ENCODE assay signal across 8 cellular contexts in the genomic region with DNA sequence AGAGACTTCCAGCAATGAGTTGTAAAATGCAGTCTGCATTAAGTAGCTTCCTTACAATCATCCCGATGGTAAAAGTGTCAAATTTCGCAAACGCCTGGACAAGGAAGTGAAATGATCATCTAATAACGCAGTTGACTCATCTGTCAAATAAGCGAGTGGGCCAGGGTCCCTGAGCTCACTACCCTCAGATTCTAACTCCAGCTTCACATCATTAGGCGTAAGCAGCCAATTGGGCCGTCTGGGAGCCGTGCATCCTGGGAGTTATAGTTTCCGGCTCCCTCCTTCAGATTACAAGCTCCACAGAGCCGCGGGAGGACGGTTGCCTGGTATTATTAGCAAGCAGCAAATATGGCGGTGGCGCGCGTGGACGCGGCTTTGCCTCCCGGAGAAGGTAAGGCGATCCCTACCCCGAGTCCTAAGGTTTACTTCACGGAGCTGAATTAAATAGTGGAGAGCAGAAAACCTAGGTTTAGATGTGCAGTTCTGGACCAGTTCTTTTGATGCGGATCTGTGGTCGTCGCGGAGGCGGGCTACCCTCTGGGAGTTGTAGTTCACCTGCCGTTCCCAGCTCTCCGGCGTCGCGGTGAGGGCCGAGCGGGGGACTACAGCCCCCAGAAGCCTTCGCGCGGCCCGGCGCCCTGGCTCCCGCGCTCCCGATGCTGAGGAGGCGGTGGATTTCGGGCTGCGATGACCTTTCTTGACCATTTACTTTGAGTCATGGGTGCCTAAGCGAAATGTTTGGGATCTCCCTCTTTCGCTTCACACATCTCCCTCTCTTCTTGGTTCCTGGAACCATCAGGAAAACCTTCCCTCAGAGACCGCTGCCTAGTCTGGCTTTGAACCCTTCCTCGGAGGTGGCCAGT. TPM values are rescaled to one million over a fixed set of nuclear protein-coding genes. Genes with fewer than 3 reads are reported as not detected.
DNase-seq lines count a peak whose midpoint lies in the region; ATAC-seq, FAIRE-seq and TF ChIP-seq lines count a peak whose summit lies in the region.

Gene CEP97, plus strand, starts transcription at position 286 of the 863 bp plus-strand sequence. Its CDS starts 63 bp downstream, at position 349.

- H3K27ac Mint-ChIP-seq in T-helper 2 cell treated with Interferon-gamma antibody and Interleukin-4, amounts not matched to agents 5 μg/mL and 100 μg/mL, for 36 hours, result peak within 1 kb of the TSS; percentile 94
- peak within 1 kb of the TSS; percentile 90 for H3K27ac Mint-ChIP-seq in astrocyte (ENCODE audit: unreplicated experiment)

- under 1% methylated on average over 49 of the region's 49 CpGs for WGBS in hepatocyte (ENCODE audit: low lambda C conversion rate, missing lambda C conversion rate)

- peaks cover 35% of the 10 kb centered on the region for H3K4me1 Mint-ChIP-seq in T-helper 2 cell treated with Interferon-gamma antibody and Interleukin-4, amounts not matched to agents 5 μg/mL and 100 μg/mL, for 36 hours (ENCODE audit: low read depth)
- H3K4me1 Mint-ChIP-seq in astrocyte (ENCODE audit: low read depth, unreplicated experiment), result peaks cover 1% of the 10 kb centered on the region

- no peaks in the 10 kb centered on the region for H3K27me3 ChIP-seq in astrocyte (ENCODE audit: insufficient read depth, low read length)
- H3K27me3 ChIP-seq in hepatocyte, result no peaks in the 10 kb centered on the region

- no peaks in the 10 kb centered on the region for H4K20me1 ChIP-seq in astrocyte (ENCODE audit: insufficient read depth, low read length)
- no peaks in the 10 kb centered on the region for H4K20me1 ChIP-seq in hepatocyte (ENCODE audit: insufficient read depth, poor library complexity, severe bottlenecking)

- peak; percentile 37 for FAIRE-seq in astrocyte (lab: Jason Lieb, UNC)

- H3K36me3 Mint-ChIP-seq in T-helper 2 cell treated with Interferon-gamma antibody and Interleukin-4, amounts not matched to agents 5 μg/mL and 100 μg/mL, for 36 hours (ENCODE audit: low read depth), result peaks cover 18% of the 10 kb centered on the region
- H3K36me3 Mint-ChIP-seq in astrocyte (ENCODE audit: low read depth, unreplicated experiment), result peaks cover 2% of the 10 kb centered on the region

- H3K27me3 Mint-ChIP-seq in T-helper 2 cell treated with Interferon-gamma antibody and Interleukin-4, amounts not matched to agents 5 μg/mL and 100 μg/mL, for 36 hours (ENCODE audit: low read depth), result no peaks in the 10 kb centered on the region
- no peaks in the 10 kb centered on the region for H3K27me3 Mint-ChIP-seq in astrocyte (ENCODE audit: low read depth, unreplicated experiment)

- peak within 1 kb of the TSS; percentile 88 for H3K9ac ChIP-seq in astrocyte (ENCODE audit: low read length)

- DNase-seq in NCI-H1930 (lab: John Stamatoyannopoulos, UW) (peak; percentile 89 to 93), astrocyte (ENCODE audit: low read depth) (peak; percentile 92), hepatocyte (ENCODE audit: low spot score) (peak; percentile 94), renal cortical epithelial cell (ENCODE audit: low read depth) (peak; percentile 90), cortex of kidney (lab: John Stamatoyannopoulos, UW) (no peak)
- DNase-seq in T-helper 2 cell treated with Interferon-gamma antibody and Interleukin-4, amounts not matched to agents 5 μg/mL and 100 μg/mL, for 36 hours (ENCODE audit: low spot score), result peak; percentile 90

- H3K9me3 Mint-ChIP-seq in T-helper 2 cell treated with Interferon-gamma antibody and Interleukin-4, amounts not matched to agents 5 μg/mL and 100 μg/mL, for 36 hours, result no peaks in the 10 kb centered on the region
- H3K9me3 Mint-ChIP-seq in astrocyte (ENCODE audit: unreplicated experiment), result no peaks in the 10 kb centered on the region

- H3K9me3 ChIP-seq in astrocyte (ENCODE audit: insufficient read depth, low read depth, low read length), result no peaks in the 10 kb centered on the region
- H3K9me3 ChIP-seq in hepatocyte (ENCODE audit: low read depth), result no peaks in the 10 kb centered on the region

- H3K4me3 ChIP-seq in astrocyte (ENCODE audit: insufficient read depth, low read depth, low read length) (peak within 1 kb of the TSS; percentile 92), hepatocyte (peak within 1 kb of the TSS; percentile 89)

- H3K4me3 Mint-ChIP-seq in T-helper 2 cell treated with Interferon-gamma antibody and Interleukin-4, amounts not matched to agents 5 μg/mL and 100 μg/mL, for 36 hours, result peak within 1 kb of the TSS; percentile 97
- H3K4me3 Mint-ChIP-seq in astrocyte (ENCODE audit: unreplicated experiment), result peak within 1 kb of the TSS; percentile 97

- H3K79me2 ChIP-seq in astrocyte (ENCODE audit: insufficient read depth, low read length) (peaks cover 23% of the 10 kb centered on the region), hepatocyte (peaks cover 18% of the 10 kb centered on the region)

- peaks cover 3% of the 10 kb centered on the region for H3K4me1 ChIP-seq in astrocyte (ENCODE audit: insufficient read depth, low read length)
- no peaks in the 10 kb centered on the region for H3K4me1 ChIP-seq in hepatocyte (ENCODE audit: insufficient read depth)

- no peaks in the 10 kb centered on the region for H3K9me2 ChIP-seq in hepatocyte (replicated peaks; ENCODE audit: insufficient read depth)

- peak; percentile 90 for ATAC-seq in GM18502 (IDR thresholded peaks at IDR 0.05; ENCODE audit: poor library complexity, unreplicated experiment)
- peak; percentile 95 for ATAC-seq in HG02970 (IDR thresholded peaks at IDR 0.05; ENCODE audit: low FRiP score, unreplicated experiment)

- H2AFZ ChIP-seq in astrocyte (ENCODE audit: low read depth, low read length) (peak within 1 kb of the TSS; percentile 89), hepatocyte (peak within 1 kb of the TSS; percentile 99)

- H3K27ac ChIP-seq in astrocyte (ENCODE audit: low read depth, low read length), result peak within 1 kb of the TSS; percentile 75
- peak within 1 kb of the TSS; percentile 56 for H3K27ac ChIP-seq in hepatocyte

- peaks cover 9% of the 10 kb centered on the region for H3K36me3 ChIP-seq in astrocyte (ENCODE audit: insufficient read depth, low read length)
- no peaks in the 10 kb centered on the region for H3K36me3 ChIP-seq in hepatocyte (replicated peaks; ENCODE audit: insufficient read depth, low read depth)

- no peak for TF ChIP-seq CTCF in astrocyte (IDR thresholded peaks at IDR 0.05; ENCODE audit: insufficient read depth, low read depth, low read length)
- no peak for TF ChIP-seq CTCF in hepatocyte (IDR thresholded peaks at IDR 0.05; ENCODE audit: poor library complexity)

- H3K4me2 ChIP-seq in astrocyte (ENCODE audit: low read length), result peak within 1 kb of the TSS; percentile 94
- H3K4me2 ChIP-seq in hepatocyte, result peak within 1 kb of the TSS; percentile 86

RNA-seq across cellular contexts. Expression of gene CEP97, which starts in this region (rescaled TPM):
- total RNA-seq in astrocyte, result 10.1 and 11.5 TPM in 2 replicates
- total RNA-seq in hepatocyte, result 9.0 and 12.1 TPM in 2 replicates
- polyA plus RNA-seq in hepatocyte, result 2.4 and 4.1 TPM in 2 replicates
- 12.5 and 16.2 TPM in 2 replicates for total RNA-seq in renal cortical epithelial cell
